ENCODE assay signal across 1 cellular context in the genomic region with DNA sequence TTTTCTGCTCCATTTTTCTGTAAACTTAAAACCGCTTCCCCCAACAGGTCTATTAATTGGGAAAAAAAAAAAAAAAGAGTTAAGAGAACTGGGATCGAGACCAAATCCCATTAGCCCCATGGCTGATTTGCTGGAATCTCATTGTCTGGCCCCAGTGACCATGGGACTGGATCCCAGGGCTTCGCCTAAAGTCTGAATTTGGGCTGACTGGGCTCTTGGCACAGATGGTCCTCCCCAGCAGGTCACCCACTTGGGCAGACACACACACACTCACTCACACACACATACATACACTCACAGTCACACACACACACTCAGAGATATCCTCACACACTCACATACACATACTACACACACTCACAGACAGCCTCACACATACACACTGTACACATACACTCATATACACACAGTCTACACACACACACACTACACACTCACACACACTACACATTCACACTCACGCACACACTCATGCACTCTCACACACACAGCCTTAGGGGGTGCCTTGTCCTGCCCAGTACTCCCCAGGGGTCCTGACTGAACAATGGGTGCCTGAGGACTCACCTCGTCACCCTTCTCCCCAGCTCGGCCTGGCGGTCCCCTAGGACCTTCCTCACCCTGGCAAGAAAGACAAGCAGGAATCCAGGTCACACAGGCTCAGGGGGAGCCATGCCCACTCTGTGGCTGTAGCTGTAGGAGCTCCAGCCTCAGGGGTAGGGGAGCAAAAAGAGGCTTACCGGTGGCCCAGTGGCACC.
A peak's percentile ranks its signal among the peaks of the same experiment; 100 is the strongest.
TF ChIP-seq lines count a peak whose summit lies in the region.

No MANE protein-coding gene starts in this region.

TF ChIP-seq in HEK293, 187 proteins besides CTCF, POLR2A, EP300 and RAD21 (continued from another document):
- TF ChIP-seq, protein P1, sequence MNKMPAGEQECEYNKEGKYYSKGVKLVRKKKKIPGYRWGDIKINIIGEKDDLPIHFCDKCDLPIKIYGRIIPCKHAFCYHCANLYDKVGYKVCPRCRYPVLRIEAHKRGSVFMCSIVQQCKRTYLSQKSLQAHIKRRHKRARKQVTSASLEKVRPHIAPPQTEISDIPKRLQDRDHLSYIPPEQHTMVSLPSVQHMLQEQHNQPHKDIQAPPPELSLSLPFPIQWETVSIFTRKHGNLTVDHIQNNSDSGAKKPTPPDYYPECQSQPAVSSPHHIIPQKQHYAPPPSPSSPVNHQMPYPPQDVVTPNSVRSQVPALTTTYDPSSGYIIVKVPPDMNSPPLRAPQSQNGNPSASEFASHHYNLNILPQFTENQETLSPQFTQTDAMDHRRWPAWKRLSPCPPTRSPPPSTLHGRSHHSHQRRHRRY (tag by site-specific recombination; IDR thresholded peaks at IDR 0.05), result no peak
- 0 out of 2 replicates have a peak, but pooled peaks have one; percentile 31 for TF ChIP-seq SALL2 (tag by site-specific recombination; IDR thresholded peaks at IDR 0.05; ENCODE audit: borderline replicate concordance)
- no peak for TF ChIP-seq ZNF791 (tag by site-specific recombination; IDR thresholded peaks at IDR 0.05)
- TF ChIP-seq ZNF529 (tag by site-specific recombination; IDR thresholded peaks at IDR 0.05; ENCODE audit: insufficient replicate concordance), result no peak
- TF ChIP-seq, protein P2, sequence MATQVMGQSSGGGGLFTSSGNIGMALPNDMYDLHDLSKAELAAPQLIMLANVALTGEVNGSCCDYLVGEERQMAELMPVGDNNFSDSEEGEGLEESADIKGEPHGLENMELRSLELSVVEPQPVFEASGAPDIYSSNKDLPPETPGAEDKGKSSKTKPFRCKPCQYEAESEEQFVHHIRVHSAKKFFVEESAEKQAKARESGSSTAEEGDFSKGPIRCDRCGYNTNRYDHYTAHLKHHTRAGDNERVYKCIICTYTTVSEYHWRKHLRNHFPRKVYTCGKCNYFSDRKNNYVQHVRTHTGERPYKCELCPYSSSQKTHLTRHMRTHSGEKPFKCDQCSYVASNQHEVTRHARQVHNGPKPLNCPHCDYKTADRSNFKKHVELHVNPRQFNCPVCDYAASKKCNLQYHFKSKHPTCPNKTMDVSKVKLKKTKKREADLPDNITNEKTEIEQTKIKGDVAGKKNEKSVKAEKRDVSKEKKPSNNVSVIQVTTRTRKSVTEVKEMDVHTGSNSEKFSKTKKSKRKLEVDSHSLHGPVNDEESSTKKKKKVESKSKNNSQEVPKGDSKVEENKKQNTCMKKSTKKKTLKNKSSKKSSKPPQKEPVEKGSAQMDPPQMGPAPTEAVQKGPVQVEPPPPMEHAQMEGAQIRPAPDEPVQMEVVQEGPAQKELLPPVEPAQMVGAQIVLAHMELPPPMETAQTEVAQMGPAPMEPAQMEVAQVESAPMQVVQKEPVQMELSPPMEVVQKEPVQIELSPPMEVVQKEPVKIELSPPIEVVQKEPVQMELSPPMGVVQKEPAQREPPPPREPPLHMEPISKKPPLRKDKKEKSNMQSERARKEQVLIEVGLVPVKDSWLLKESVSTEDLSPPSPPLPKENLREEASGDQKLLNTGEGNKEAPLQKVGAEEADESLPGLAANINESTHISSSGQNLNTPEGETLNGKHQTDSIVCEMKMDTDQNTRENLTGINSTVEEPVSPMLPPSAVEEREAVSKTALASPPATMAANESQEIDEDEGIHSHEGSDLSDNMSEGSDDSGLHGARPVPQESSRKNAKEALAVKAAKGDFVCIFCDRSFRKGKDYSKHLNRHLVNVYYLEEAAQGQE (tag by site-specific recombination; IDR thresholded peaks at IDR 0.05), result no peak
- TF ChIP-seq, protein P3, sequence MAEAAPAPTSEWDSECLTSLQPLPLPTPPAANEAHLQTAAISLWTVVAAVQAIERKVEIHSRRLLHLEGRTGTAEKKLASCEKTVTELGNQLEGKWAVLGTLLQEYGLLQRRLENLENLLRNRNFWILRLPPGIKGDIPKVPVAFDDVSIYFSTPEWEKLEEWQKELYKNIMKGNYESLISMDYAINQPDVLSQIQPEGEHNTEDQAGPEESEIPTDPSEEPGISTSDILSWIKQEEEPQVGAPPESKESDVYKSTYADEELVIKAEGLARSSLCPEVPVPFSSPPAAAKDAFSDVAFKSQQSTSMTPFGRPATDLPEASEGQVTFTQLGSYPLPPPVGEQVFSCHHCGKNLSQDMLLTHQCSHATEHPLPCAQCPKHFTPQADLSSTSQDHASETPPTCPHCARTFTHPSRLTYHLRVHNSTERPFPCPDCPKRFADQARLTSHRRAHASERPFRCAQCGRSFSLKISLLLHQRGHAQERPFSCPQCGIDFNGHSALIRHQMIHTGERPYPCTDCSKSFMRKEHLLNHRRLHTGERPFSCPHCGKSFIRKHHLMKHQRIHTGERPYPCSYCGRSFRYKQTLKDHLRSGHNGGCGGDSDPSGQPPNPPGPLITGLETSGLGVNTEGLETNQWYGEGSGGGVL (tag by site-specific recombination; IDR thresholded peaks at IDR 0.05), result peak; percentile 31; the same call in 1 of the 2 replicates
- TF ChIP-seq ZNF561 (tag by site-specific recombination; IDR thresholded peaks at IDR 0.05; ENCODE audit: borderline replicate concordance), result no peak
- TF ChIP-seq ZIC2 (tag by site-specific recombination; IDR thresholded peaks at IDR 0.05), result peak; percentile 56; the same call in 1 of the 2 replicates
- TF ChIP-seq MYNN (tag by site-specific recombination; IDR thresholded peaks at IDR 0.05; ENCODE audit: borderline replicate concordance), result 0 out of 2 replicates have a peak, but pooled peaks have one; percentile 16
- TF ChIP-seq, protein P4, sequence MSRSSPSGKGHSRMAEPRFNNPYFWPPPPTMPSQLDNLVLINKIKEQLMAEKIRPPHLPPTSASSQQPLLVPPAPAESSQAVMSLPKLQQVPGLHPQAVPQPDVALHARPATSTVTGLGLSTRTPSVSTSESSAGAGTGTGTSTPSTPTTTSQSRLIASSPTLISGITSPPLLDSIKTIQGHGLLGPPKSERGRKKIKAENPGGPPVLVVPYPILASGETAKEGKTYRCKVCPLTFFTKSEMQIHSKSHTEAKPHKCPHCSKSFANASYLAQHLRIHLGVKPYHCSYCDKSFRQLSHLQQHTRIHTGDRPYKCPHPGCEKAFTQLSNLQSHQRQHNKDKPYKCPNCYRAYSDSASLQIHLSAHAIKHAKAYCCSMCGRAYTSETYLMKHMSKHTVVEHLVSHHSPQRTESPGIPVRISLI (tag by site-specific recombination; IDR thresholded peaks at IDR 0.05), result no peak
- TF ChIP-seq, protein P5, sequence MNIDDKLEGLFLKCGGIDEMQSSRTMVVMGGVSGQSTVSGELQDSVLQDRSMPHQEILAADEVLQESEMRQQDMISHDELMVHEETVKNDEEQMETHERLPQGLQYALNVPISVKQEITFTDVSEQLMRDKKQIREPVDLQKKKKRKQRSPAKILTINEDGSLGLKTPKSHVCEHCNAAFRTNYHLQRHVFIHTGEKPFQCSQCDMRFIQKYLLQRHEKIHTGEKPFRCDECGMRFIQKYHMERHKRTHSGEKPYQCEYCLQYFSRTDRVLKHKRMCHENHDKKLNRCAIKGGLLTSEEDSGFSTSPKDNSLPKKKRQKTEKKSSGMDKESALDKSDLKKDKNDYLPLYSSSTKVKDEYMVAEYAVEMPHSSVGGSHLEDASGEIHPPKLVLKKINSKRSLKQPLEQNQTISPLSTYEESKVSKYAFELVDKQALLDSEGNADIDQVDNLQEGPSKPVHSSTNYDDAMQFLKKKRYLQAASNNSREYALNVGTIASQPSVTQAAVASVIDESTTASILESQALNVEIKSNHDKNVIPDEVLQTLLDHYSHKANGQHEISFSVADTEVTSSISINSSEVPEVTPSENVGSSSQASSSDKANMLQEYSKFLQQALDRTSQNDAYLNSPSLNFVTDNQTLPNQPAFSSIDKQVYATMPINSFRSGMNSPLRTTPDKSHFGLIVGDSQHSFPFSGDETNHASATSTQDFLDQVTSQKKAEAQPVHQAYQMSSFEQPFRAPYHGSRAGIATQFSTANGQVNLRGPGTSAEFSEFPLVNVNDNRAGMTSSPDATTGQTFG (tag by site-specific recombination; IDR thresholded peaks at IDR 0.05; ENCODE audit: borderline replicate concordance), result no peak
- TF ChIP-seq ZBTB21 (tag by site-specific recombination; IDR thresholded peaks at IDR 0.05), result no peak
- TF ChIP-seq, protein P6, sequence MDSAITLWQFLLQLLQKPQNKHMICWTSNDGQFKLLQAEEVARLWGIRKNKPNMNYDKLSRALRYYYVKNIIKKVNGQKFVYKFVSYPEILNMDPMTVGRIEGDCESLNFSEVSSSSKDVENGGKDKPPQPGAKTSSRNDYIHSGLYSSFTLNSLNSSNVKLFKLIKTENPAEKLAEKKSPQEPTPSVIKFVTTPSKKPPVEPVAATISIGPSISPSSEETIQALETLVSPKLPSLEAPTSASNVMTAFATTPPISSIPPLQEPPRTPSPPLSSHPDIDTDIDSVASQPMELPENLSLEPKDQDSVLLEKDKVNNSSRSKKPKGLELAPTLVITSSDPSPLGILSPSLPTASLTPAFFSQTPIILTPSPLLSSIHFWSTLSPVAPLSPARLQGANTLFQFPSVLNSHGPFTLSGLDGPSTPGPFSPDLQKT (IDR thresholded peaks at IDR 0.05; ENCODE audit: borderline replicate concordance, low read depth, low read length), result no peak
- TF ChIP-seq, protein P7, sequence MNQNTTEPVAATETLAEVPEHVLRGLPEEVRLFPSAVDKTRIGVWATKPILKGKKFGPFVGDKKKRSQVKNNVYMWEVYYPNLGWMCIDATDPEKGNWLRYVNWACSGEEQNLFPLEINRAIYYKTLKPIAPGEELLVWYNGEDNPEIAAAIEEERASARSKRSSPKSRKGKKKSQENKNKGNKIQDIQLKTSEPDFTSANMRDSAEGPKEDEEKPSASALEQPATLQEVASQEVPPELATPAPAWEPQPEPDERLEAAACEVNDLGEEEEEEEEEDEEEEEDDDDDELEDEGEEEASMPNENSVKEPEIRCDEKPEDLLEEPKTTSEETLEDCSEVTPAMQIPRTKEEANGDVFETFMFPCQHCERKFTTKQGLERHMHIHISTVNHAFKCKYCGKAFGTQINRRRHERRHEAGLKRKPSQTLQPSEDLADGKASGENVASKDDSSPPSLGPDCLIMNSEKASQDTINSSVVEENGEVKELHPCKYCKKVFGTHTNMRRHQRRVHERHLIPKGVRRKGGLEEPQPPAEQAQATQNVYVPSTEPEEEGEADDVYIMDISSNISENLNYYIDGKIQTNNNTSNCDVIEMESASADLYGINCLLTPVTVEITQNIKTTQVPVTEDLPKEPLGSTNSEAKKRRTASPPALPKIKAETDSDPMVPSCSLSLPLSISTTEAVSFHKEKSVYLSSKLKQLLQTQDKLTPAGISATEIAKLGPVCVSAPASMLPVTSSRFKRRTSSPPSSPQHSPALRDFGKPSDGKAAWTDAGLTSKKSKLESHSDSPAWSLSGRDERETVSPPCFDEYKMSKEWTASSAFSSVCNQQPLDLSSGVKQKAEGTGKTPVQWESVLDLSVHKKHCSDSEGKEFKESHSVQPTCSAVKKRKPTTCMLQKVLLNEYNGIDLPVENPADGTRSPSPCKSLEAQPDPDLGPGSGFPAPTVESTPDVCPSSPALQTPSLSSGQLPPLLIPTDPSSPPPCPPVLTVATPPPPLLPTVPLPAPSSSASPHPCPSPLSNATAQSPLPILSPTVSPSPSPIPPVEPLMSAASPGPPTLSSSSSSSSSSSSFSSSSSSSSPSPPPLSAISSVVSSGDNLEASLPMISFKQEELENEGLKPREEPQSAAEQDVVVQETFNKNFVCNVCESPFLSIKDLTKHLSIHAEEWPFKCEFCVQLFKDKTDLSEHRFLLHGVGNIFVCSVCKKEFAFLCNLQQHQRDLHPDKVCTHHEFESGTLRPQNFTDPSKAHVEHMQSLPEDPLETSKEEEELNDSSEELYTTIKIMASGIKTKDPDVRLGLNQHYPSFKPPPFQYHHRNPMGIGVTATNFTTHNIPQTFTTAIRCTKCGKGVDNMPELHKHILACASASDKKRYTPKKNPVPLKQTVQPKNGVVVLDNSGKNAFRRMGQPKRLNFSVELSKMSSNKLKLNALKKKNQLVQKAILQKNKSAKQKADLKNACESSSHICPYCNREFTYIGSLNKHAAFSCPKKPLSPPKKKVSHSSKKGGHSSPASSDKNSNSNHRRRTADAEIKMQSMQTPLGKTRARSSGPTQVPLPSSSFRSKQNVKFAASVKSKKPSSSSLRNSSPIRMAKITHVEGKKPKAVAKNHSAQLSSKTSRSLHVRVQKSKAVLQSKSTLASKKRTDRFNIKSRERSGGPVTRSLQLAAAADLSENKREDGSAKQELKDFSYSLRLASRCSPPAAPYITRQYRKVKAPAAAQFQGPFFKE (tag by site-specific recombination; IDR thresholded peaks at IDR 0.05; ENCODE audit: borderline replicate concordance), result no peak
- TF ChIP-seq ZNF24 (tag by site-specific recombination; IDR thresholded peaks at IDR 0.05), result no peak
- TF ChIP-seq, protein P8, sequence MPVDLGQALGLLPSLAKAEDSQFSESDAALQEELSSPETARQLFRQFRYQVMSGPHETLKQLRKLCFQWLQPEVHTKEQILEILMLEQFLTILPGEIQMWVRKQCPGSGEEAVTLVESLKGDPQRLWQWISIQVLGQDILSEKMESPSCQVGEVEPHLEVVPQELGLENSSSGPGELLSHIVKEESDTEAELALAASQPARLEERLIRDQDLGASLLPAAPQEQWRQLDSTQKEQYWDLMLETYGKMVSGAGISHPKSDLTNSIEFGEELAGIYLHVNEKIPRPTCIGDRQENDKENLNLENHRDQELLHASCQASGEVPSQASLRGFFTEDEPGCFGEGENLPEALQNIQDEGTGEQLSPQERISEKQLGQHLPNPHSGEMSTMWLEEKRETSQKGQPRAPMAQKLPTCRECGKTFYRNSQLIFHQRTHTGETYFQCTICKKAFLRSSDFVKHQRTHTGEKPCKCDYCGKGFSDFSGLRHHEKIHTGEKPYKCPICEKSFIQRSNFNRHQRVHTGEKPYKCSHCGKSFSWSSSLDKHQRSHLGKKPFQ (tag by site-specific recombination; IDR thresholded peaks at IDR 0.05), result peak; percentile 47
- TF ChIP-seq ZFP3 (tag by site-specific recombination; IDR thresholded peaks at IDR 0.05; ENCODE audit: low read depth), result no peak
- TF ChIP-seq, protein P9, sequence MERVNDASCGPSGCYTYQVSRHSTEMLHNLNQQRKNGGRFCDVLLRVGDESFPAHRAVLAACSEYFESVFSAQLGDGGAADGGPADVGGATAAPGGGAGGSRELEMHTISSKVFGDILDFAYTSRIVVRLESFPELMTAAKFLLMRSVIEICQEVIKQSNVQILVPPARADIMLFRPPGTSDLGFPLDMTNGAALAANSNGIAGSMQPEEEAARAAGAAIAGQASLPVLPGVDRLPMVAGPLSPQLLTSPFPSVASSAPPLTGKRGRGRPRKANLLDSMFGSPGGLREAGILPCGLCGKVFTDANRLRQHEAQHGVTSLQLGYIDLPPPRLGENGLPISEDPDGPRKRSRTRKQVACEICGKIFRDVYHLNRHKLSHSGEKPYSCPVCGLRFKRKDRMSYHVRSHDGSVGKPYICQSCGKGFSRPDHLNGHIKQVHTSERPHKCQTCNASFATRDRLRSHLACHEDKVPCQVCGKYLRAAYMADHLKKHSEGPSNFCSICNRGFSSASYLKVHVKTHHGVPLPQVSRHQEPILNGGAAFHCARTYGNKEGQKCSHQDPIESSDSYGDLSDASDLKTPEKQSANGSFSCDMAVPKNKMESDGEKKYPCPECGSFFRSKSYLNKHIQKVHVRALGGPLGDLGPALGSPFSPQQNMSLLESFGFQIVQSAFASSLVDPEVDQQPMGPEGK (tag by site-specific recombination; IDR thresholded peaks at IDR 0.05), result no peak
- TF ChIP-seq KLF10 (tag by site-specific recombination; IDR thresholded peaks at IDR 0.05), result no peak
- TF ChIP-seq HOXD13 (CRISPR knock-in tag; IDR thresholded peaks at IDR 0.05; ENCODE audit: borderline replicate concordance), result no peak
